28 cellular contexts compared by ENCODE assay signal in genomic region chr7:95672434-95672833, GRCh38.
"Had no signal": no experiment of that assay in that cellular context is flagged by ENCODE, and none has a peak within 500 bp of the region (broad histone marks: within the 10 kb centered on the region; RNA-seq: fewer than 3 reads in every experiment).

No MANE protein-coding gene starts in this region.

- H3K4me3 ChIP-seq: left lung, lower lobe of right lung, right atrium auricular region, skin epidermis, suprapubic skin, thoracic aorta, tibial artery, upper lobe of right lung had no signal

- H3K27ac Mint-ChIP-seq: immature natural killer cell; naive thymus-derived CD8-positive, alpha-beta T cell; nephron; progenitor cell of endocrine pancreas; stimulated activated effector memory CD8-positive, alpha-beta T cell treated with anti-CD3 and anti-CD28 coated beads, Interleukin-12 subunit alpha, Interleukin-12 subunit beta, amount 100 ng/mL, for 72 hours; stimulated activated naive CD8-positive, alpha-beta T cell treated with anti-CD3 and anti-CD28 coated beads, Interleukin-15, Interleukin-2, amounts not matched to agents 100 ng/mL and 50 ng/mL, for 24 hours had no signal

- H3K4me1 ChIP-seq: left lung, lower lobe of right lung, right atrium auricular region, suprapubic skin, upper lobe of right lung had no signal

- H3K27me3 ChIP-seq: left lung, neutrophil, right atrium auricular region, suprapubic skin, tibial artery, upper lobe of right lung had no signal

- H3K36me3 ChIP-seq: left lung, lower lobe of right lung, neutrophil, right atrium auricular region, suprapubic skin, thoracic aorta, tibial artery, upper lobe of right lung had no signal

- H3K9me3 Mint-ChIP-seq: immature natural killer cell; nephron; neural crest cell; stimulated activated naive CD8-positive, alpha-beta T cell treated with anti-CD3 and anti-CD28 coated beads, Interleukin-15, Interleukin-2, amounts not matched to agents 100 ng/mL and 50 ng/mL, for 24 hours had no signal

- H3K27ac ChIP-seq: left lung, lower lobe of right lung, neutrophil, right atrium auricular region, skin epidermis, suprapubic skin, thoracic aorta, tibial artery, upper lobe of right lung had no signal

- H3K27me3 Mint-ChIP-seq: progenitor cell of endocrine pancreas; stimulated activated naive CD8-positive, alpha-beta T cell treated with anti-CD3 and anti-CD28 coated beads, Interleukin-15, Interleukin-2, amounts not matched to agents 100 ng/mL and 50 ng/mL, for 24 hours had no signal

- DNase-seq: hypothalamus; immature natural killer cell; kidney; left colon; left lung; lower lobe of right lung; mammary epithelial cell; mesenchymal stem cell; naive thymus-derived CD8-positive, alpha-beta T cell; occipital lobe; stimulated activated CD4-positive, alpha-beta T cell treated with anti-CD3 and anti-CD28 coated beads, Interleukin-12 subunit alpha, Interleukin-12 subunit beta, amount 100 ng/mL, for 4 hours; stimulated activated CD4-positive, alpha-beta T cell treated with anti-CD3 and anti-CD28 coated beads, Interleukin-15, amount 100 ng/mL, for 24 hours; stimulated activated CD4-positive, alpha-beta T cell treated with anti-CD3 and anti-CD28 coated beads, Interleukin-2, amount 100 ng/mL, for 24 hours; stimulated activated CD4-positive, alpha-beta T cell treated with anti-CD3 and anti-CD28 coated beads, Interleukin-4, amount 100 ng/mL, for 1 hour; stimulated activated naive CD4-positive, alpha-beta T cell; tibial artery; trophoblast cell; upper lobe of right lung had no signal

- H3K36me3 Mint-ChIP-seq: immature natural killer cell; naive thymus-derived CD8-positive, alpha-beta T cell; stimulated activated effector memory CD8-positive, alpha-beta T cell treated with anti-CD3 and anti-CD28 coated beads, Interleukin-12 subunit alpha, Interleukin-12 subunit beta, amount 100 ng/mL, for 72 hours had no signal

- H3K9me3 ChIP-seq: left lung, lower lobe of right lung, neutrophil, right atrium auricular region, suprapubic skin, thoracic aorta, upper lobe of right lung had no signal

- H3K4me1 Mint-ChIP-seq: immature natural killer cell; naive thymus-derived CD8-positive, alpha-beta T cell; nephron; stimulated activated effector memory CD8-positive, alpha-beta T cell treated with anti-CD3 and anti-CD28 coated beads, Interleukin-12 subunit alpha, Interleukin-12 subunit beta, amount 100 ng/mL, for 72 hours had no signal

- H3K4me3 Mint-ChIP-seq: immature natural killer cell; naive thymus-derived CD8-positive, alpha-beta T cell; nephron; neural crest cell; stimulated activated effector memory CD8-positive, alpha-beta T cell treated with anti-CD3 and anti-CD28 coated beads, Interleukin-12 subunit alpha, Interleukin-12 subunit beta, amount 100 ng/mL, for 72 hours; stimulated activated naive CD8-positive, alpha-beta T cell treated with anti-CD3 and anti-CD28 coated beads, Interleukin-15, Interleukin-2, amounts not matched to agents 100 ng/mL and 50 ng/mL, for 24 hours had no signal
